9 cellular contexts compared by ENCODE assay signal in the genomic region with DNA sequence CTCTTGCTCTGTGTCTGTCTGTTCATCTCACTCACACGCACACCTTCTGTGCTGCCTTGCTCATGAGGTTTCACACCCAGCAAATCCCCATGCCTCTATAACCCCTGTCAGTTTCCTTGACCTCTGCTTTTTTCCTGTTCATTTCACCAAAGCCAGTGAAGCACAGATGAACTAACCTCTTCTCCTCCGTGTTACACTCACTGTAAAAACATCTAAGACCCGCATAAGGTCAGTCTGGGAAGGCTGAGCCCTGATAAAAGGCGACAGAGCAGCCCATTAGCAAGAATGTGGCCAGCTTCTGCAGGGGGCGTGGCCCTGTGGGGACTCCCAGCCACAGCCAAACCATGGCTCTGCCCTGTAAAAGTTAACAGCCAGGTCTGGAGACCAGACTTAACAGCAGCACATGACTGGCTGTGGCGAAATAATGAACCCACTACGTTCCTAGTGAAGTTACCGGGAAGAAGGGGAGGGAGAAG. TPM values are rescaled to one million over a fixed set of nuclear protein-coding genes. Genes with fewer than 3 reads are reported as not detected.
DNase-seq lines count a peak whose midpoint lies in the region; FAIRE-seq and TF ChIP-seq lines count a peak whose summit lies in the region.
"Had no signal": no experiment of that assay in that cellular context is flagged by ENCODE, and none has a peak within 500 bp of the region (broad histone marks: within the 10 kb centered on the region; RNA-seq: fewer than 3 reads in every experiment).

No MANE protein-coding gene starts in this region.

- peak; percentile 94 for FAIRE-seq in RCC 7860 (lab: Jason Lieb, UNC)

- H3K27ac ChIP-seq in BLaER1 (peak overlapping the region; percentile 46), esophagus muscularis mucosa (replicated peaks in 1 of 4) (peak overlapping the region; percentile 80 to 91 (median 85))

- H3K9ac ChIP-seq in BLaER1 = 0 out of 2 replicates have a peak overlapping the region, but pooled peaks have one; percentile 64

- H3K4me3 ChIP-seq in BLaER1 (no peak overlapping the region), esophagus muscularis mucosa (peak overlapping the region in 1 of 4 donors; percentile 27)

- 23% methylated on average over 5 of the region's 8 CpGs for whole genome bisulfite sequencing in esophagus muscularis mucosa

- no peaks in the 10 kb centered on the region for H3K27me3 Mint-ChIP-seq in nephron (ENCODE audit: low read depth)

- TF ChIP-seq CTCF in esophagus muscularis mucosa (IDR thresholded peaks at IDR 0.05) (no peak), nephron (IDR thresholded peaks at IDR 0.05; ENCODE audit: unreplicated experiment in 3 of 3) (no peak)

- peak overlapping the region; percentile 88 to 93 (median 90) for H3K27ac Mint-ChIP-seq in nephron

- peaks cover 3% of the 10 kb centered on the region for H3K36me3 Mint-ChIP-seq in nephron (ENCODE audit: low read depth)

- peak overlapping the region; percentile 76 for H3K4me2 ChIP-seq in BLaER1

- no peaks in the 10 kb centered on the region for H3K9me3 ChIP-seq in BLaER1
- no peaks in the 10 kb centered on the region for H3K9me3 ChIP-seq in esophagus muscularis mucosa

- H3K36me3 ChIP-seq in BLaER1 (peaks cover 35% of the 10 kb centered on the region), esophagus muscularis mucosa (peaks cover 0 to 3% (median 0%) of the 10 kb centered on the region in 4 donors)

- no peaks in the 10 kb centered on the region for H3K27me3 ChIP-seq in BLaER1
- H3K27me3 ChIP-seq in esophagus muscularis mucosa = no peaks in the 10 kb centered on the region

- no peak for TF ChIP-seq POLR2A in esophagus muscularis mucosa (IDR thresholded peaks at IDR 0.05; ENCODE audit: low read depth)

- H4K20me1 ChIP-seq in BLaER1 = peaks cover 96% of the 10 kb centered on the region

- peaks cover 56% of the 10 kb centered on the region for H3K4me1 Mint-ChIP-seq in nephron

- H3K4me3 Mint-ChIP-seq in nephron = peak overlapping the region; percentile 4 to 32 (median 6)

- TF ChIP-seq EP300 in esophagus muscularis mucosa (IDR thresholded peaks at IDR 0.05) = no peak

- DNase-seq in RCC 7860 (ENCODE audit: low spot score) (peak; percentile 94), esophagus muscularis mucosa (ENCODE audit: extremely low spot score) (no peak), NCI-H2227 treated with DMSO at 0.1 percent for 48 hours (lab: John Stamatoyannopoulos, UW) (no peak), NCI-H774 (lab: John Stamatoyannopoulos, UW) (no peak), NCI-H146 treated with DMSO at 0.1 percent for 48 hours (lab: John Stamatoyannopoulos, UW; ENCODE audit: unreplicated experiment) (no peak), NCI-H1417 (lab: John Stamatoyannopoulos, UW) (no peak)
- DNase-seq: NCI-H187 treated with DMSO at 0.1 percent for 48 hours had no signal

- intact Hi-C loops in esophagus muscularis mucosa (cut with DNase I) = no loop called here

- H3K4me1 ChIP-seq in BLaER1 (peaks cover 76% of the 10 kb centered on the region), esophagus muscularis mucosa (peaks cover 77 to 100% (median 91%) of the 10 kb centered on the region in 4 donors)

- H3K9me3 Mint-ChIP-seq in nephron = no peaks in the 10 kb centered on the region

RNA-seq across cellular contexts. Expression of gene NPAS1, which starts 42.8 kb away (rescaled TPM):
- under 1 TPM in 1 of 4 donors, not detected in 3; 0.34 TPM for total RNA-seq in esophagus muscularis mucosa
